In genomic region chr6:55239099-55239498, GRCh38 we compare ENCODE assay signal across 20 cellular contexts.
DNase-seq lines count a peak whose midpoint lies in the region; ATAC-seq, FAIRE-seq and TF ChIP-seq lines count a peak whose summit lies in the region.
"Had no signal": no experiment of that assay in that cellular context is flagged by ENCODE, and none has a peak within 500 bp of the region (broad histone marks: within the 10 kb centered on the region; RNA-seq: fewer than 3 reads in every experiment).

No MANE protein-coding gene starts in this region.

- H3K27me3 Mint-ChIP-seq in CD4-positive, alpha-beta T cell = no peaks in the 10 kb centered on the region

- H3K4me1 Mint-ChIP-seq in CD4-positive, alpha-beta T cell (ENCODE audit: low read depth) = no peaks in the 10 kb centered on the region
- H3K4me1 Mint-ChIP-seq: immature natural killer cell had no signal

- H3K4me3 ChIP-seq in left ventricle myocardium inferior (no peak overlapping the region), SK-N-MC (peak overlapping the region; percentile 0; the same call in 1 of the 2 replicates)
- H3K4me3 ChIP-seq: right lobe of liver, tibial artery had no signal

- POLR2A ChIA-PET in CD4-positive, alpha-beta T cell (lab: Charles Lee) = no interaction called here

- TF ChIP-seq CTCF in left ventricle myocardium inferior (IDR thresholded peaks at IDR 0.05; ENCODE audit: borderline replicate concordance) = no peak
- no peak for TF ChIP-seq CTCF in CD4-positive, alpha-beta T cell (IDR thresholded peaks at IDR 0.05)

- H3K9me3 ChIP-seq in left ventricle myocardium inferior (replicated peaks) = no peaks in the 10 kb centered on the region
- H3K9me3 ChIP-seq in SK-N-MC (ENCODE audit: low read depth, low read length) = no peaks in the 10 kb centered on the region
- no peaks in the 10 kb centered on the region for H3K9me3 ChIP-seq in CD4-positive, alpha-beta T cell (ENCODE audit: control insufficient read depth, low read length)
- H3K9me3 ChIP-seq: right lobe of liver, tibial artery had no signal

- no peak overlapping the region for H3K27ac Mint-ChIP-seq in CD4-positive, alpha-beta T cell
- H3K27ac Mint-ChIP-seq: activated naive CD4-positive, alpha-beta T cell treated with anti-CD3 and anti-CD28 coated beads, Interleukin-2, amount 50 U/mL, for 72 hours; immature natural killer cell had no signal

- no peak for FAIRE-seq in urothelium cell line (lab: Jason Lieb, UNC)
- FAIRE-seq: endometrium had no signal

- DNase-seq in Right ventricle myocardium superior (no peak), left ventricle myocardium inferior (no peak), SK-N-MC (ENCODE audit: low read depth, low spot score) (peak; percentile 57), glomerular visceral epithelial cell (ENCODE audit: extremely low spot score) (peak; percentile 42), urothelium cell line (ENCODE audit: low spot score) (peak; percentile 64)
- DNase-seq in CD4-positive, alpha-beta T cell = no peak
- DNase-seq: activated CD4-positive, alpha-beta T cell treated with anti-CD3 and anti-CD28 coated beads for 4 hours; activated T-cell treated with anti-CD3 and anti-CD28 coated beads for 4 hours; central memory CD4-positive, alpha-beta T cell; glutamatergic neuron; immature natural killer cell; MV-4-11; stimulated activated CD4-positive, alpha-beta T cell treated with anti-CD3 and anti-CD28 coated beads, Interleukin-4, amount 100 ng/mL, for 1 hour; tibial artery had no signal

- no peak overlapping the region for H3K9ac ChIP-seq in SK-N-MC (ENCODE audit: insufficient read length)

- no peaks in the 10 kb centered on the region for H3K27me3 ChIP-seq in left ventricle myocardium inferior (ENCODE audit: low read depth)
- H3K27me3 ChIP-seq in CD4-positive, alpha-beta T cell (ENCODE audit: control insufficient read depth, insufficient read depth, low read length) = no peaks in the 10 kb centered on the region
- H3K27me3 ChIP-seq: right lobe of liver, tibial artery had no signal

- CTCF ChIA-PET in CD4-positive, alpha-beta T cell (lab: Charles Lee) = no interaction called here

- H3K4me1 ChIP-seq in left ventricle myocardium inferior = peaks cover 9% of the 10 kb centered on the region
- H3K4me1 ChIP-seq: right lobe of liver had no signal

- no peaks in the 10 kb centered on the region for H3K36me3 Mint-ChIP-seq in CD4-positive, alpha-beta T cell (ENCODE audit: low read depth)
- H3K36me3 Mint-ChIP-seq: activated naive CD4-positive, alpha-beta T cell treated with anti-CD3 and anti-CD28 coated beads, Interleukin-2, amount 50 U/mL, for 72 hours; immature natural killer cell had no signal

- no peak overlapping the region for H3K27ac ChIP-seq in left ventricle myocardium inferior (replicated peaks)
- H3K27ac ChIP-seq in SK-N-MC = peak overlapping the region; percentile 76
- no peak overlapping the region for H3K27ac ChIP-seq in CD4-positive, alpha-beta T cell (ENCODE audit: low read depth, low read length)
- H3K27ac ChIP-seq: right lobe of liver, tibial artery had no signal

- no peaks in the 10 kb centered on the region for H3K36me3 ChIP-seq in left ventricle myocardium inferior
- no peaks in the 10 kb centered on the region for H3K36me3 ChIP-seq in SK-N-MC (ENCODE audit: insufficient read depth, low read length)
- H3K36me3 ChIP-seq: right lobe of liver, tibial artery had no signal

- ATAC-seq in Right ventricle myocardium superior (ENCODE audit: poor library complexity) (peak; percentile 45), GM19035 (IDR thresholded peaks at IDR 0.05; ENCODE audit: unreplicated experiment) (no peak), HG03439 (IDR thresholded peaks at IDR 0.05; ENCODE audit: unreplicated experiment) (no peak)
- no peak for ATAC-seq in CD4-positive, alpha-beta T cell (ENCODE audit: poor library complexity)
- ATAC-seq: activated naive CD4-positive, alpha-beta T cell treated with anti-CD3 and anti-CD28 coated beads, Interleukin-2, amount 50 U/mL, for 72 hours; HCT116; right lobe of liver had no signal

- peaks cover 2% of the 10 kb centered on the region for H3K9me3 Mint-ChIP-seq in CD4-positive, alpha-beta T cell

- H3K4me3 Mint-ChIP-seq in CD4-positive, alpha-beta T cell = no peak overlapping the region
- H3K4me3 Mint-ChIP-seq: immature natural killer cell had no signal

- intact Hi-C loops in Right ventricle myocardium superior (cut with DNase I) (no loop called here), left ventricle myocardium inferior (cut with micrococcal nuclease) (loop anchor here (5.0 kb wide), 1 partner anchor 1262 kb away; no protein-coding TSS in a partner anchor)
- intact Hi-C loops in CD4-positive, alpha-beta T cell (cut with DNase I, micrococcal nuclease) = no loop called here

Comparison
In these comparisons a context has a peak if more than half of its experiments do, and no peak if none do; other contexts are left out.
1. DNase-seq: peak in SK-N-MC (single experiment), glomerular visceral epithelial cell (single experiment) and urothelium cell line (single experiment); none in Right ventricle myocardium superior (single experiment), left ventricle myocardium inferior (single experiment) and CD4-positive, alpha-beta T cell (0 of 10).